15 cellular contexts compared by ENCODE assay signal in the genomic region with DNA sequence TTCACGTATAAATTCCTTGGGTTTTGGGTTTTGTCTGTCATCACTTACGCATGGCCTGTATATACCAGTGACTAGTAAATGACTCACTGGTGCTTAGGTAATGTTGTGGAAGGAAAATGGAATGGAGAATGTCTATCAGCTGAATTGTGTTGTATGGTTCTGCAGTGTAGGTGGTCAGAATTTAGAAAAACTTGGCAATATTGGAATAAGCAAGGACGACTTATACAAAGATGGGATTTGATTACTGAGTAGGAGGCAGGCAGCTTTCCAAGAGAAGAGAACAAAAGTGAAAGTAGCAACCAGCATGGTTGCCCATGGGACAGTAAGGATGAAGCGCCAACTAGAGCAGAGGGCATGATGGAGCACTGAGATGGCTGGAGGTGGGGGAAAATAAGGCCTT.
DNase-seq lines count a peak whose midpoint lies in the region; TF ChIP-seq lines count a peak whose summit lies in the region.
"Had no signal": no experiment of that assay in that cellular context is flagged by ENCODE, and none has a peak within 500 bp of the region (broad histone marks: within the 10 kb centered on the region; RNA-seq: fewer than 3 reads in every experiment).

No MANE protein-coding gene starts in this region.

- no peaks in the 10 kb centered on the region for H3K79me2 ChIP-seq in MM.1S (ENCODE audit: low read length)

- peak overlapping the region; percentile 29 for H3K4me3 ChIP-seq in AG04449 (ENCODE audit: low read depth, low read length)
- H3K4me3 ChIP-seq in MM.1S (ENCODE audit: low read length) = no peak overlapping the region
- H3K4me3 ChIP-seq in SJCRH30 = no peak overlapping the region
- H3K4me3 ChIP-seq: BLaER1, GM23338, PC-9 had no signal

- H3K27ac Mint-ChIP-seq in HFFc6 = peak overlapping the region; percentile 67
- H3K27ac Mint-ChIP-seq: GM23338 had no signal

- no peak overlapping the region for H3K9ac ChIP-seq in MM.1S (ENCODE audit: low read length)
- H3K9ac ChIP-seq: BLaER1 had no signal

- no peaks in the 10 kb centered on the region for H3K27me3 ChIP-seq in MM.1S (replicated peaks; ENCODE audit: insufficient read depth, low read length)
- H3K27me3 ChIP-seq in SJCRH30 = no peaks in the 10 kb centered on the region
- H3K27me3 ChIP-seq: BLaER1 had no signal

- no peaks in the 10 kb centered on the region for H3K9me2 ChIP-seq in MM.1S (replicated peaks; ENCODE audit: insufficient read depth, low read length)

- no peak overlapping the region for H3K27ac ChIP-seq in MM.1S (ENCODE audit: low read length)
- no peak overlapping the region for H3K27ac ChIP-seq in SJCRH30
- H3K27ac ChIP-seq: BLaER1, PC-9 had no signal

- H3K36me3 ChIP-seq in MM.1S (replicated peaks; ENCODE audit: insufficient read depth, low read length) = no peaks in the 10 kb centered on the region
- H3K36me3 ChIP-seq in SJCRH30 = no peaks in the 10 kb centered on the region
- H3K36me3 ChIP-seq: BLaER1 had no signal

- H3F3A ChIP-seq in MM.1S (ENCODE audit: insufficient read depth, low read length) = no peaks in the 10 kb centered on the region

- no peaks in the 10 kb centered on the region for H4K20me1 ChIP-seq in MM.1S (ENCODE audit: insufficient read depth, low read length)
- H4K20me1 ChIP-seq: BLaER1 had no signal

- peak overlapping the region; percentile 81 for H3K4me3 Mint-ChIP-seq in HFFc6
- H3K4me3 Mint-ChIP-seq: GM23338 had no signal

- H2AFZ ChIP-seq in MM.1S (ENCODE audit: low read length) = no peak overlapping the region
- H2AFZ ChIP-seq: GM23338, PC-9 had no signal

- CTCF ChIA-PET in AG04449 (lab: Yijun Ruan, JAX) = interaction anchor here (1.0 to 1.5 kb wide), 3 partner anchors 9 to 804 kb away, joined by 3 read pairs; no protein-coding TSS in a partner anchor

- H3K4me1 ChIP-seq in MM.1S (ENCODE audit: low read length) = peaks cover 8% of the 10 kb centered on the region
- no peaks in the 10 kb centered on the region for H3K4me1 ChIP-seq in SJCRH30
- H3K4me1 ChIP-seq: BLaER1 had no signal

- no peaks in the 10 kb centered on the region for H3K36me3 Mint-ChIP-seq in HFFc6 (ENCODE audit: low read depth)
- H3K36me3 Mint-ChIP-seq: brain had no signal

- no peak overlapping the region for H3K4me2 ChIP-seq in MM.1S (ENCODE audit: low read depth, low read length)
- H3K4me2 ChIP-seq: BLaER1, GM23338, PC-9 had no signal

- H3K27me3 Mint-ChIP-seq in HFFc6 (ENCODE audit: insufficient read depth) = no peaks in the 10 kb centered on the region

- no peaks in the 10 kb centered on the region for H3K9me3 ChIP-seq in MM.1S (replicated peaks; ENCODE audit: insufficient read depth, low read length)
- H3K9me3 ChIP-seq in SJCRH30 (replicated peaks) = no peaks in the 10 kb centered on the region
- H3K9me3 ChIP-seq: BLaER1 had no signal

- peaks cover 18% of the 10 kb centered on the region for H3K4me1 Mint-ChIP-seq in HFFc6 (ENCODE audit: low read depth)
- H3K4me1 Mint-ChIP-seq: GM23338 had no signal

- DNase-seq in AG04449 (ENCODE audit: low read depth, low spot score) (peak; percentile 61), HFFc6 (peak; percentile 66), amniotic epithelial cell (ENCODE audit: low read depth) (peak; percentile 80), glomerular visceral epithelial cell (ENCODE audit: extremely low spot score) (peak; percentile 46), MM.1S (no peak), germinal center (ENCODE audit: low spot score) (no peak), NK-92 (lab: John Stamatoyannopoulos, UW; ENCODE audit: unreplicated experiment) (no peak), SJCRH30 (no peak)
- DNase-seq: activated CD8-positive, alpha-beta memory T cell treated with anti-CD3 and anti-CD28 coated beads, Interleukin-2, amount 50 U/mL, for 48 hours; NCI-H2107; PC-9; stimulated activated CD4-positive, alpha-beta T cell treated with anti-CD3 and anti-CD28 coated beads, Interleukin-12 subunit alpha, Interleukin-12 subunit beta, amount 100 ng/mL, for 4 hours had no signal

- POLR2A ChIA-PET in AG04449 (lab: Yijun Ruan, JAX) = no interaction called here

- H3K9me3 Mint-ChIP-seq in HFFc6 = no peaks in the 10 kb centered on the region
- H3K9me3 Mint-ChIP-seq: brain, GM23338 had no signal

- TF ChIP-seq CTCF in AG04449 (IDR thresholded peaks at IDR 0.05; ENCODE audit: insufficient read depth, low read length, missing control alignments) (no peak), HFFc6 (IDR thresholded peaks at IDR 0.05) (no peak), MM.1S (IDR thresholded peaks at IDR 0.05; ENCODE audit: low read length) (no peak)

Comparison
In these comparisons a context has a peak if more than half of its experiments do, and no peak if none do; other contexts are left out.
1. DNase-seq: peak in AG04449 (single experiment), HFFc6 (single experiment), amniotic epithelial cell (single experiment) and glomerular visceral epithelial cell (single experiment); none in MM.1S (single experiment), germinal center (single experiment), NK-92 (single experiment) and SJCRH30 (0 of 2).